Comparison of ENCODE assay signal across 1 cellular context in the genomic region with DNA sequence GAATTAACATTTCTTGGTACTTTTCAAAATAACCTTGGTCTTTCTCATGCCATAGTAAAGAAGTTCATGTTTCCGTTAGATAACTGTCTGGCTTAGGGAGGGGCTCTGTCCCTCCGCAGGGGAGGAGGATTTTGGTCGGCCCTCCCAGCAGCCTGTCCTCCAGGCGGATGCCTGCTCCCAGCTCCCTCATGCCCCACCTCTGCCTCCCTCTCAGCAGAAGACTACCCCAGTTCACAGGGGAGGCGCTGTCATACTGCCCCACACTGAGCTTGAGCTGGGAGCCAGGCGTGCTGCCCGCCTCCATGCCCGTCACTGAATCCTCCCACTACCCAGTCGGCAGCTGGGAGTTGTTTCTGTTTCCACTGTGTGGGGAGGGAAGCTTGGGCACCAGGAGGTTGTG.
TF ChIP-seq lines count a peak whose summit lies in the region.

No MANE protein-coding gene starts in this region.

TF ChIP-seq in K562, 482 proteins besides CTCF, POLR2A, EP300 and RAD21 (continued from another document):
- TF ChIP-seq MLX (CRISPR knock-in tag; conservative IDR thresholded peaks at IDR 0.05), result no peak
- TF ChIP-seq, protein P1, sequence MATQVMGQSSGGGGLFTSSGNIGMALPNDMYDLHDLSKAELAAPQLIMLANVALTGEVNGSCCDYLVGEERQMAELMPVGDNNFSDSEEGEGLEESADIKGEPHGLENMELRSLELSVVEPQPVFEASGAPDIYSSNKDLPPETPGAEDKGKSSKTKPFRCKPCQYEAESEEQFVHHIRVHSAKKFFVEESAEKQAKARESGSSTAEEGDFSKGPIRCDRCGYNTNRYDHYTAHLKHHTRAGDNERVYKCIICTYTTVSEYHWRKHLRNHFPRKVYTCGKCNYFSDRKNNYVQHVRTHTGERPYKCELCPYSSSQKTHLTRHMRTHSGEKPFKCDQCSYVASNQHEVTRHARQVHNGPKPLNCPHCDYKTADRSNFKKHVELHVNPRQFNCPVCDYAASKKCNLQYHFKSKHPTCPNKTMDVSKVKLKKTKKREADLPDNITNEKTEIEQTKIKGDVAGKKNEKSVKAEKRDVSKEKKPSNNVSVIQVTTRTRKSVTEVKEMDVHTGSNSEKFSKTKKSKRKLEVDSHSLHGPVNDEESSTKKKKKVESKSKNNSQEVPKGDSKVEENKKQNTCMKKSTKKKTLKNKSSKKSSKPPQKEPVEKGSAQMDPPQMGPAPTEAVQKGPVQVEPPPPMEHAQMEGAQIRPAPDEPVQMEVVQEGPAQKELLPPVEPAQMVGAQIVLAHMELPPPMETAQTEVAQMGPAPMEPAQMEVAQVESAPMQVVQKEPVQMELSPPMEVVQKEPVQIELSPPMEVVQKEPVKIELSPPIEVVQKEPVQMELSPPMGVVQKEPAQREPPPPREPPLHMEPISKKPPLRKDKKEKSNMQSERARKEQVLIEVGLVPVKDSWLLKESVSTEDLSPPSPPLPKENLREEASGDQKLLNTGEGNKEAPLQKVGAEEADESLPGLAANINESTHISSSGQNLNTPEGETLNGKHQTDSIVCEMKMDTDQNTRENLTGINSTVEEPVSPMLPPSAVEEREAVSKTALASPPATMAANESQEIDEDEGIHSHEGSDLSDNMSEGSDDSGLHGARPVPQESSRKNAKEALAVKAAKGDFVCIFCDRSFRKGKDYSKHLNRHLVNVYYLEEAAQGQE (CRISPR knock-in tag; IDR thresholded peaks at IDR 0.05; ENCODE audit: low read depth), result 0 out of 2 replicates have a peak, but pooled peaks have one; percentile 35
- TF ChIP-seq SMAD1 (IDR thresholded peaks at IDR 0.05; ENCODE audit: low read depth, low read length, partially characterized antibody), result peak; percentile 30
